ENCODE assay signal across 26 cellular contexts in the genomic region with DNA sequence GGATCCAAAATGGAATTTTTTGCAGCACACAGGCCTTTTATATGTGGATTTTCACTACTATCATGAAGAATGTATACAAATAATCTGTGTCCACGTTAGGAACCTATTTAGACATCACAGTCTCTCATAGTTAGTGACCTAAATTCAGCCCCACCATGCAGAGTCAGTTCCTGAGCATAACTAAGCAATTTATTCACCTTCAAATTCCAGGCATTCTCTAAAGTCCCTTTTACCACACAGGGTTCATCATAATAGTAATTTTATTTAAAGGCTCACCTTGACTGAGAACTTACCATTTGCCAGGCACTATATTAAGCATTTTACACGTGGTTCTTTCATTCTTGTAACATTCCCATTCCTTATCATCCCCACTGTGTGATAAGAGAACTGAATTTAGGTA.
DNase-seq lines count a peak whose midpoint lies in the region; ATAC-seq, FAIRE-seq and TF ChIP-seq lines count a peak whose summit lies in the region.
"Had no signal": no experiment of that assay in that cellular context is flagged by ENCODE, and none has a peak within 500 bp of the region (broad histone marks: within the 10 kb centered on the region; RNA-seq: fewer than 3 reads in every experiment).

No MANE protein-coding gene starts in this region.

- H3K4me2 ChIP-seq in GM23338 (no peak overlapping the region), PC-9 (no peak overlapping the region), H1 (ENCODE audit: insufficient read depth in 1 of 2, low read depth in 2 of 2, low read length in 2 of 2) (no peak overlapping the region), osteoblast (ENCODE audit: insufficient read depth, low read length) (no peak overlapping the region)
- H3K4me2 ChIP-seq: A549; BLaER1 treated with 17β-estradiol and CSF1 and Interleukin-3, amounts not matched to agents 10 nM and 100 nM had no signal

- H3K9me2 ChIP-seq in GM23338 (ENCODE audit: insufficient read depth) (no peaks in the 10 kb centered on the region), PC-9 (ENCODE audit: insufficient read depth) (0 out of 2 replicates have a peak, but pooled peaks cover 5% of the 10 kb centered on the region)

- no peak overlapping the region for H3K9ac ChIP-seq in H1 (replicated peaks in 1 of 4; ENCODE audit: extremely low read depth in 1 of 4, low read depth in 3 of 4, low read length in 3 of 4)
- H3K9ac ChIP-seq: BLaER1 treated with 17β-estradiol and CSF1 and Interleukin-3, amounts not matched to agents 10 nM and 100 nM; GM23248 had no signal

- intact Hi-C loops in PC-9 (cut with micrococcal nuclease; ENCODE audit: unreplicated experiment): no loop called here

- H3K4me1 Mint-ChIP-seq in GM23338: peaks cover 14% of the 10 kb centered on the region
- H3K4me1 Mint-ChIP-seq: CD14-positive monocyte had no signal

- H3K4me3 ChIP-seq in GM23338 (no peak overlapping the region), PC-9 (no peak overlapping the region), H1 (ENCODE audit: extremely low read depth in 1 of 4, insufficient read depth in 2 of 4, low read depth in 3 of 4, low read length in 4 of 4) (no peak overlapping the region), osteoblast (ENCODE audit: insufficient read depth, low read length) (no peak overlapping the region)
- H3K4me3 ChIP-seq: A549; BLaER1 treated with 17β-estradiol and CSF1 and Interleukin-3, amounts not matched to agents 10 nM and 100 nM; GM12878; GM23248; HAP-1 had no signal

- H3K4ac ChIP-seq in H1 (replicated peaks; ENCODE audit: insufficient read length, low read depth, low read length): no peak overlapping the region

- H3K4me1 ChIP-seq in GM23338 (ENCODE audit: insufficient read depth) (peaks cover 12% of the 10 kb centered on the region), PC-9 (replicated peaks; ENCODE audit: insufficient read depth) (no peaks in the 10 kb centered on the region), H1 (replicated peaks in 1 of 4; ENCODE audit: control insufficient read depth in 3 of 4, insufficient read depth in 4 of 4, low read length in 3 of 4) (no peaks in the 10 kb centered on the region; a peak in 1 of 7 replicates), osteoblast (ENCODE audit: insufficient read depth, low read length) (no peaks in the 10 kb centered on the region)
- H3K4me1 ChIP-seq: A549; BE2C; BLaER1 treated with 17β-estradiol and CSF1 and Interleukin-3, amounts not matched to agents 10 nM and 100 nM had no signal

- H3K14ac ChIP-seq in H1 (ENCODE audit: insufficient read length): no peak overlapping the region

- WGBS in H1 (ENCODE audit: extremely low coverage in 1 of 2, insufficient coverage in 1 of 2, insufficient read length in 1 of 2, insufficient replicate concordance in 2 of 2, low coverage in 1 of 2, low lambda C conversion rate in 2 of 2, missing lambda C conversion rate in 1 of 2), 2 experiments: 44% methylated on average over 2 of the region's 2 CpGs; no CpG with 5 or more reads in 1 of the 2 experiments

- no peak; the same call in 2 of the 3 replicates for ATAC-seq in GM23338
- ATAC-seq in HG03045 (IDR thresholded peaks at IDR 0.05; ENCODE audit: unreplicated experiment): no peak
- ATAC-seq in left lobe of liver: no peak
- ATAC-seq: A549, GM12878 had no signal

- CTCF ChIA-PET in PC-9 (lab: Charles Lee): no interaction called here
- CTCF ChIA-PET in H1 (lab: Charles Lee; ENCODE audit: partially characterized antibody): no interaction called here

- no peak overlapping the region for H2AK5ac ChIP-seq in H1 (ENCODE audit: low read depth, low read length)

- peak; percentile 30 for DNase-seq in GM23338 (ENCODE audit: low spot score)
- no peak for DNase-seq in PC-9
- no peak for DNase-seq in H1 (ENCODE audit: low read depth in 1 of 2, low spot score in 2 of 2)
- no peak for DNase-seq in osteoblast (ENCODE audit: insufficient read length, low spot score, missing footprints)
- no peak for DNase-seq in left lobe of liver (ENCODE audit: low spot score)
- DNase-seq in stimulated activated CD4-positive, alpha-beta T cell treated with anti-CD3 and anti-CD28 coated beads, Interleukin-15, amount 100 ng/mL, for 24 hours: no peak
- DNase-seq: 8988T; ACHN; AML-193; BE2C; CD4-positive, alpha-beta T cell; CD8-positive, alpha-beta memory T cell; DMS 273 treated with DMSO at 0.1 percent for 48 hours; DMS79; EL; GDM1; GM23248 had no signal

- H3K36me3 Mint-ChIP-seq in GM23338 (ENCODE audit: low read depth): no peaks in the 10 kb centered on the region
- H3K36me3 Mint-ChIP-seq: CD14-positive monocyte; CD8-positive, alpha-beta memory T cell had no signal

- H3K23me2 ChIP-seq in H1 (ENCODE audit: low read depth, low read length): no peaks in the 10 kb centered on the region

- H3K27me3 ChIP-seq in GM23338 (ENCODE audit: insufficient read depth) (no peaks in the 10 kb centered on the region), PC-9 (ENCODE audit: insufficient read depth, low read depth) (no peaks in the 10 kb centered on the region), H1 (replicated peaks in 1 of 4; ENCODE audit: control insufficient read depth in 3 of 4, extremely low read depth in 1 of 4, insufficient read depth in 3 of 4, low read length in 3 of 4) (no peaks in the 10 kb centered on the region), osteoblast (ENCODE audit: insufficient read depth, low read length) (no peaks in the 10 kb centered on the region)
- H3K27me3 ChIP-seq: BE2C; BLaER1 treated with 17β-estradiol and CSF1 and Interleukin-3, amounts not matched to agents 10 nM and 100 nM had no signal

- POLR2A ChIA-PET in PC-9 (lab: Charles Lee; ENCODE audit: unreplicated experiment): no interaction called here
- POLR2A ChIA-PET in H1 (lab: Charles Lee; ENCODE audit: partially characterized antibody): no interaction called here

- H4K5ac ChIP-seq in H1 (ENCODE audit: insufficient read length, low read depth, low read length): no peak overlapping the region

- H2AFZ ChIP-seq in GM23338 (no peak overlapping the region), PC-9 (peak overlapping the region; percentile 42), H1 (ENCODE audit: low read length) (no peak overlapping the region), osteoblast (ENCODE audit: low read length) (peak overlapping the region; percentile 26)
- H2AFZ ChIP-seq: GM23248 had no signal

- no peak overlapping the region for H3K23ac ChIP-seq in H1 (ENCODE audit: insufficient read length)

- H2BK15ac ChIP-seq in H1 (ENCODE audit: low read length): no peak overlapping the region

- no peaks in the 10 kb centered on the region for H4K20me1 ChIP-seq in GM23338 (replicated peaks; ENCODE audit: insufficient read depth)
- no peaks in the 10 kb centered on the region for H4K20me1 ChIP-seq in PC-9 (ENCODE audit: insufficient read depth)
- H4K20me1 ChIP-seq in H1 (replicated peaks in 1 of 2; ENCODE audit: control insufficient read depth in 1 of 2, insufficient read depth in 2 of 2, low read length in 2 of 2): no peaks in the 10 kb centered on the region
- no peaks in the 10 kb centered on the region for H4K20me1 ChIP-seq in osteoblast (ENCODE audit: insufficient read depth, low read length)
- H4K20me1 ChIP-seq: BLaER1 treated with 17β-estradiol and CSF1 and Interleukin-3, amounts not matched to agents 10 nM and 100 nM had no signal

- TF ChIP-seq EP300 in H1 (IDR thresholded peaks at IDR 0.05; ENCODE audit: borderline replicate concordance in 1 of 2, low read depth in 2 of 2, low read length in 2 of 2): no peak

- no peak overlapping the region for H3K4me3 Mint-ChIP-seq in GM23338
- H3K4me3 Mint-ChIP-seq: CD14-positive monocyte; CD4-positive, alpha-beta T cell; CD8-positive, alpha-beta memory T cell had no signal

- H3K27me3 Mint-ChIP-seq in GM23338 (ENCODE audit: insufficient read depth, low read depth, poor library complexity): no peaks in the 10 kb centered on the region

- no peaks in the 10 kb centered on the region for H3K79me1 ChIP-seq in H1 (ENCODE audit: low read depth, low read length)

- H3K9me3 ChIP-seq in PC-9 (ENCODE audit: insufficient read depth, low read depth): no peaks in the 10 kb centered on the region
- no peaks in the 10 kb centered on the region for H3K9me3 ChIP-seq in H1 (ENCODE audit: insufficient read depth in 2 of 2, low read depth in 1 of 2, low read length in 1 of 2)
- no peaks in the 10 kb centered on the region for H3K9me3 ChIP-seq in osteoblast (ENCODE audit: low read depth, low read length)
- H3K9me3 ChIP-seq: A549; BE2C; BLaER1 treated with 17β-estradiol and CSF1 and Interleukin-3, amounts not matched to agents 10 nM and 100 nM; HAP-1 had no signal

- H4K8ac ChIP-seq in H1 (ENCODE audit: extremely low read depth, insufficient read depth, low read length): no peak overlapping the region

- no peak for TF ChIP-seq POLR2A in H1 (IDR thresholded peaks at IDR 0.05; ENCODE audit: control extremely low read depth in 1 of 2, low read depth in 2 of 2, low read length in 2 of 2)

- no peaks in the 10 kb centered on the region for H3K79me2 ChIP-seq in GM23338 (replicated peaks; ENCODE audit: insufficient read depth)
- H3K79me2 ChIP-seq in PC-9 (ENCODE audit: low read depth): no peaks in the 10 kb centered on the region
- no peaks in the 10 kb centered on the region for H3K79me2 ChIP-seq in H1 (ENCODE audit: control insufficient read depth in 1 of 2, insufficient read depth in 2 of 2, low read length in 2 of 2)
- H3K79me2 ChIP-seq in osteoblast (ENCODE audit: insufficient read depth, low read length): no peaks in the 10 kb centered on the region

- H2BK120ac ChIP-seq in H1 (replicated peaks; ENCODE audit: low read depth, low read length): no peak overlapping the region

- no peak overlapping the region for H3K18ac ChIP-seq in H1 (ENCODE audit: extremely low read depth, low read length)

- no peaks in the 10 kb centered on the region for H3F3A ChIP-seq in GM23338 (replicated peaks; ENCODE audit: low read depth)
- no peaks in the 10 kb centered on the region for H3F3A ChIP-seq in PC-9 (ENCODE audit: insufficient read depth, low read depth)

- H3K9me3 Mint-ChIP-seq in GM23338: no peaks in the 10 kb centered on the region
- H3K9me3 Mint-ChIP-seq: CD14-positive monocyte; CD4-positive, alpha-beta T cell; CD8-positive, alpha-beta memory T cell had no signal

- H3K56ac ChIP-seq in H1 (replicated peaks; ENCODE audit: insufficient read length, low read depth, low read length): no peak overlapping the region

- H2BK20ac ChIP-seq in H1 (ENCODE audit: low read length): no peak overlapping the region

- TF ChIP-seq RAD21 in H1 (IDR thresholded peaks at IDR 0.05 in 1 of 2, conservative IDR thresholded peaks at IDR 0.05 in 1 of 2; ENCODE audit: low read depth in 2 of 2, low read length in 2 of 2): no peak

- BruUV-seq in PC-9 (replicated peaks; lab: Mats Ljungman, UMichigan): no TSS peak

- no peak overlapping the region for H4K91ac ChIP-seq in H1 (replicated peaks; ENCODE audit: insufficient read length, low read length)

- no peak for TF ChIP-seq CTCF in GM23338 (conservative IDR thresholded peaks at IDR 0.05; ENCODE audit: low read depth in 2 of 2)
- TF ChIP-seq CTCF in PC-9 (conservative IDR thresholded peaks at IDR 0.05): no peak
- no peak for TF ChIP-seq CTCF in H1 (IDR thresholded peaks at IDR 0.05; ENCODE audit: control extremely low read depth in 1 of 3, insufficient read depth in 1 of 3, low read depth in 1 of 3, low read length in 3 of 3)
- TF ChIP-seq CTCF in osteoblast (IDR thresholded peaks at IDR 0.05; ENCODE audit: extremely low read depth, low read depth, low read length): no peak

- no peak overlapping the region for H3K27ac Mint-ChIP-seq in GM23338
- H3K27ac Mint-ChIP-seq: CD14-positive monocyte; CD4-positive, alpha-beta T cell; CD8-positive, alpha-beta memory T cell had no signal

- no peak overlapping the region for H2BK12ac ChIP-seq in H1 (ENCODE audit: low read depth, low read length)

- H3K27ac ChIP-seq in GM23338 (ENCODE audit: low read depth) (no peak overlapping the region), PC-9 (no peak overlapping the region), H1 (ENCODE audit: low read depth, low read length) (no peak overlapping the region), osteoblast (ENCODE audit: low read depth, low read length) (no peak overlapping the region)
- H3K27ac ChIP-seq: A549; BLaER1 treated with 17β-estradiol and CSF1 and Interleukin-3, amounts not matched to agents 10 nM and 100 nM; GM23248 had no signal

- H3K36me3 ChIP-seq in GM23338 (ENCODE audit: insufficient read depth): no peaks in the 10 kb centered on the region
- H3K36me3 ChIP-seq in PC-9 (ENCODE audit: low read depth): no peaks in the 10 kb centered on the region
- no peaks in the 10 kb centered on the region for H3K36me3 ChIP-seq in H1 (ENCODE audit: control insufficient read depth in 2 of 4, insufficient read depth in 4 of 4, low read length in 3 of 4)
- H3K36me3 ChIP-seq in osteoblast (ENCODE audit: insufficient read depth, low read length): no peaks in the 10 kb centered on the region
- H3K36me3 ChIP-seq: BE2C; BLaER1 treated with 17β-estradiol and CSF1 and Interleukin-3, amounts not matched to agents 10 nM and 100 nM; HAP-1 had no signal

- no peak for FAIRE-seq in H1 (lab: Jason Lieb, UNC)
- FAIRE-seq: A549, D721Med, GM12878, GM19239, H54 had no signal

- no peak overlapping the region for H2BK5ac ChIP-seq in H1 (ENCODE audit: low read depth, low read length)

Comparison
In these comparisons a context has a peak if more than half of its experiments do, and no peak if none do; other contexts are left out.
1. H2AFZ ChIP-seq: peak in PC-9 (single experiment) and osteoblast (single experiment); none in GM23338 (single experiment) and H1 (single experiment).